ENCODE assay signal across 13 cellular contexts in genomic region chr11:11669447-11669846, GRCh38. TPM values are rescaled to one million over a fixed set of nuclear protein-coding genes. Genes with fewer than 3 reads are reported as not detected.
DNase-seq lines count a peak whose midpoint lies in the region; ATAC-seq and TF ChIP-seq lines count a peak whose summit lies in the region.
"Had no signal": no experiment of that assay in that cellular context is flagged by ENCODE, and none has a peak within 500 bp of the region (broad histone marks: within the 10 kb centered on the region; RNA-seq: fewer than 3 reads in every experiment).

No MANE protein-coding gene starts in this region.

- DNase-seq in NCI-H2227 (lab: John Stamatoyannopoulos, UW; ENCODE audit: unreplicated experiment): peak; percentile 26
- DNase-seq in NCI-H2227 treated with DMSO at 0.1 percent for 48 hours (lab: John Stamatoyannopoulos, UW): no peak
- peak; percentile 2 for DNase-seq in fibroblast of villous mesenchyme (ENCODE audit: low read depth)
- DNase-seq in smooth muscle cell (lab: John Stamatoyannopoulos, UW; ENCODE audit: unreplicated experiment): no peak
- DNase-seq in activated CD4-positive, CD25-positive, alpha-beta regulatory T cell (lab: John Stamatoyannopoulos, UW): no peak
- no peak for DNase-seq in thyroid gland
- DNase-seq: EL; HCEC 1CT; NCI-H1694 treated with DMSO at 0.1 percent for 48 hours; NK-92 treated with Interleukin-12 subunit alpha and Interleukin-12 subunit beta, amount 100 ng/mL, for 24 hours had no signal

- H3K79me2 ChIP-seq in smooth muscle cell (ENCODE audit: low read depth): no peaks in the 10 kb centered on the region

- H3K9me3 ChIP-seq in smooth muscle cell (replicated peaks; ENCODE audit: low read depth): no peaks in the 10 kb centered on the region
- H3K9me3 ChIP-seq in thyroid gland: no peaks in the 10 kb centered on the region

- H2AFZ ChIP-seq in smooth muscle cell (ENCODE audit: low read depth): no peak overlapping the region

- H3K27ac ChIP-seq in VCaP (peak overlapping the region; percentile 77), smooth muscle cell (ENCODE audit: low read depth) (no peak overlapping the region), thyroid gland (no peak overlapping the region)
- H3K27ac ChIP-seq: C4-2B had no signal

- H3K9ac ChIP-seq in smooth muscle cell (ENCODE audit: low read depth): no peak overlapping the region

- intact Hi-C loops in thyroid gland (cut with DNase I): no loop called here

- no peak for ATAC-seq in HG02884 (IDR thresholded peaks at IDR 0.05; ENCODE audit: unreplicated experiment)

- no peak for TF ChIP-seq POLR2A in thyroid gland (IDR thresholded peaks at IDR 0.05)

- H3K4me2 ChIP-seq in smooth muscle cell: peak overlapping the region; percentile 15

- peaks cover 11% of the 10 kb centered on the region for H3K27me3 ChIP-seq in smooth muscle cell (ENCODE audit: low read depth)
- no peaks in the 10 kb centered on the region for H3K27me3 ChIP-seq in thyroid gland

- no peak overlapping the region for H3K4me3 ChIP-seq in fibroblast of villous mesenchyme (ENCODE audit: low read depth, low read length)
- no peak overlapping the region for H3K4me3 ChIP-seq in smooth muscle cell
- no peak overlapping the region for H3K4me3 ChIP-seq in thyroid gland (replicated peaks in 1 of 3)

- H4K20me1 ChIP-seq in smooth muscle cell (ENCODE audit: low read depth): no peaks in the 10 kb centered on the region

- H3K4me1 ChIP-seq in smooth muscle cell (ENCODE audit: low read depth): no peaks in the 10 kb centered on the region
- H3K4me1 ChIP-seq in thyroid gland: peaks cover 0 to 5% of the 10 kb centered on the region in 2 donors

- H3K36me3 ChIP-seq in smooth muscle cell (ENCODE audit: low read depth) (no peaks in the 10 kb centered on the region), thyroid gland (no peaks in the 10 kb centered on the region)

- WGBS in smooth muscle cell (ENCODE audit: low lambda C conversion rate): 2% methylated on average over 4 of the region's 4 CpGs
- 63 to 67% methylated on average over 4 of the region's 4 CpGs for WGBS in thyroid gland, 2 donors

- H3F3A ChIP-seq in smooth muscle cell (ENCODE audit: low read depth): peaks cover 5% of the 10 kb centered on the region

- TF ChIP-seq CTCF in VCaP (conservative IDR thresholded peaks at IDR 0.05): no peak
- no peak for TF ChIP-seq CTCF in fibroblast of villous mesenchyme (IDR thresholded peaks at IDR 0.05; ENCODE audit: insufficient read depth, low read depth, low read length)
- no peak for TF ChIP-seq CTCF in smooth muscle cell (IDR thresholded peaks at IDR 0.05; ENCODE audit: borderline replicate concordance, insufficient read depth, poor library complexity, severe bottlenecking)
- TF ChIP-seq CTCF in thyroid gland (IDR thresholded peaks at IDR 0.05): no peak

RNA-seq across cellular contexts. Expression of gene GALNT18, which starts 47.6 kb away (rescaled TPM):
- total RNA-seq in fibroblast of villous mesenchyme (5.2 and 11.7 TPM in 2 replicates), smooth muscle cell (11.2 and 11.5 TPM in 2 replicates), thyroid gland (10 to 100 TPM; 60.7 to 93.8 (median 87.5) TPM)
- 16.3 and 16.6 TPM in 2 replicates for polyA plus RNA-seq in smooth muscle cell

Comparison
In these comparisons a context has a peak if more than half of its experiments do, and no peak if none do; other contexts are left out.
1. DNase-seq: peak in NCI-H2227 (single experiment) and fibroblast of villous mesenchyme (single experiment); none in NCI-H2227 treated with DMSO at 0.1 percent for 48 hours (single experiment), smooth muscle cell (single experiment), activated CD4-positive, CD25-positive, alpha-beta regulatory T cell (0 of 4) and thyroid gland (0 of 2).